Comparison of ENCODE assay signal across 1 cellular context in genomic region chr5:1259806-1260480, GRCh38.
A peak's percentile ranks its signal among the peaks of the same experiment; 100 is the strongest.
TF ChIP-seq lines count a peak whose summit lies in the region.

No MANE protein-coding gene starts in this region.

TF ChIP-seq in K562, 482 proteins besides CTCF, POLR2A, EP300 and RAD21:
- TF ChIP-seq, protein P1, sequence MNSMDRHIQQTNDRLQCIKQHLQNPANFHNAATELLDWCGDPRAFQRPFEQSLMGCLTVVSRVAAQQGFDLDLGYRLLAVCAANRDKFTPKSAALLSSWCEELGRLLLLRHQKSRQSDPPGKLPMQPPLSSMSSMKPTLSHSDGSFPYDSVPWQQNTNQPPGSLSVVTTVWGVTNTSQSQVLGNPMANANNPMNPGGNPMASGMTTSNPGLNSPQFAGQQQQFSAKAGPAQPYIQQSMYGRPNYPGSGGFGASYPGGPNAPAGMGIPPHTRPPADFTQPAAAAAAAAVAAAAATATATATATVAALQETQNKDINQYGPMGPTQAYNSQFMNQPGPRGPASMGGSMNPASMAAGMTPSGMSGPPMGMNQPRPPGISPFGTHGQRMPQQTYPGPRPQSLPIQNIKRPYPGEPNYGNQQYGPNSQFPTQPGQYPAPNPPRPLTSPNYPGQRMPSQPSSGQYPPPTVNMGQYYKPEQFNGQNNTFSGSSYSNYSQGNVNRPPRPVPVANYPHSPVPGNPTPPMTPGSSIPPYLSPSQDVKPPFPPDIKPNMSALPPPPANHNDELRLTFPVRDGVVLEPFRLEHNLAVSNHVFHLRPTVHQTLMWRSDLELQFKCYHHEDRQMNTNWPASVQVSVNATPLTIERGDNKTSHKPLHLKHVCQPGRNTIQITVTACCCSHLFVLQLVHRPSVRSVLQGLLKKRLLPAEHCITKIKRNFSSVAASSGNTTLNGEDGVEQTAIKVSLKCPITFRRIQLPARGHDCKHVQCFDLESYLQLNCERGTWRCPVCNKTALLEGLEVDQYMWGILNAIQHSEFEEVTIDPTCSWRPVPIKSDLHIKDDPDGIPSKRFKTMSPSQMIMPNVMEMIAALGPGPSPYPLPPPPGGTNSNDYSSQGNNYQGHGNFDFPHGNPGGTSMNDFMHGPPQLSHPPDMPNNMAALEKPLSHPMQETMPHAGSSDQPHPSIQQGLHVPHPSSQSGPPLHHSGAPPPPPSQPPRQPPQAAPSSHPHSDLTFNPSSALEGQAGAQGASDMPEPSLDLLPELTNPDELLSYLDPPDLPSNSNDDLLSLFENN (IDR thresholded peaks at IDR 0.05; ENCODE audit: low read depth in 2 of 2, low read length in 2 of 2) = no peak
- TF ChIP-seq BDP1 (IDR thresholded peaks at IDR 0.05; ENCODE audit: insufficient read depth, insufficient read length) (no peak), PYGO2 (tag; IDR thresholded peaks at IDR 0.05) (no peak), ZNF778 (CRISPR knock-in tag; IDR thresholded peaks at IDR 0.05) (no peak), CC2D1A (IDR thresholded peaks at IDR 0.05) (no peak), MCM5 (IDR thresholded peaks at IDR 0.05; ENCODE audit: low read depth) (no peak), NR2C1 (IDR thresholded peaks at IDR 0.05) (no peak), NR2C1 (tag; IDR thresholded peaks at IDR 0.05) (0 out of 2 replicates have a peak, but pooled peaks have one; percentile 13), KDM1A (IDR thresholded peaks at IDR 0.05) (peak in 1 of 2 experiments; percentile 49; a peak in 1 of 4 replicates), SMAD3 (CRISPR knock-in tag; conservative IDR thresholded peaks at IDR 0.05) (no peak), RCOR1 (IDR thresholded peaks at IDR 0.05; ENCODE audit: borderline replicate concordance in 1 of 2, low read depth in 2 of 2, low read length in 2 of 2) (no peak)
- TF ChIP-seq, protein P2, sequence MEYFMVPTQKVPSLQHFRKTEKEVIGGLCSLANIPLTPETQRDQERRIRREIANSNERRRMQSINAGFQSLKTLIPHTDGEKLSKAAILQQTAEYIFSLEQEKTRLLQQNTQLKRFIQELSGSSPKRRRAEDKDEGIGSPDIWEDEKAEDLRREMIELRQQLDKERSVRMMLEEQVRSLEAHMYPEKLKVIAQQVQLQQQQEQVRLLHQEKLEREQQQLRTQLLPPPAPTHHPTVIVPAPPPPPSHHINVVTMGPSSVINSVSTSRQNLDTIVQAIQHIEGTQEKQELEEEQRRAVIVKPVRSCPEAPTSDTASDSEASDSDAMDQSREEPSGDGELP (CRISPR knock-in tag; IDR thresholded peaks at IDR 0.05; ENCODE audit: borderline replicate concordance) = no peak
TF ChIP-seq in K562: peak in this region for 2.
